9 cellular contexts compared by ENCODE assay signal in genomic region chr14:100236873-100237272, GRCh38. TPM values are rescaled to one million over a fixed set of nuclear protein-coding genes. Genes with fewer than 3 reads are reported as not detected.
DNase-seq lines count a peak whose midpoint lies in the region; ATAC-seq, FAIRE-seq and TF ChIP-seq lines count a peak whose summit lies in the region.
"Had no signal": no experiment of that assay in that cellular context is flagged by ENCODE, and none has a peak within 500 bp of the region (broad histone marks: within the 10 kb centered on the region; RNA-seq: fewer than 3 reads in every experiment).

No MANE protein-coding gene starts in this region.

- H3K4me1 ChIP-seq in OCI-LY1 (ENCODE audit: insufficient read depth, low read length, severe bottlenecking) (peaks cover 26% of the 10 kb centered on the region), endothelial cell of umbilical vein (ENCODE audit: control insufficient read depth, extremely low read depth, insufficient read depth, low read length) (peaks cover 19% of the 10 kb centered on the region), psoas muscle (peaks cover 29% of the 10 kb centered on the region)

- FAIRE-seq in endothelial cell of umbilical vein (lab: Jason Lieb, UNC), result no peak

- POLR2A ChIA-PET in endothelial cell of umbilical vein (lab: Charles Lee), result interaction anchor here (0.8 kb wide), 1 partner anchor 22 kb away, joined by 3 read pairs; no protein-coding TSS in a partner anchor

- H3K27ac ChIP-seq in OCI-LY1 (ENCODE audit: low read depth, low read length, poor library complexity, severe bottlenecking) (no peak overlapping the region), endothelial cell of umbilical vein (ENCODE audit: insufficient read depth, low read depth, low read length) (no peak overlapping the region), psoas muscle (peak overlapping the region; percentile 100)

- no peaks in the 10 kb centered on the region for H3K9me1 ChIP-seq in endothelial cell of umbilical vein (replicated peaks; ENCODE audit: control insufficient read depth, extremely low read depth, insufficient read depth, low read length)

- H3K4me2 ChIP-seq in OCI-LY1 (ENCODE audit: low read length) (peak overlapping the region; percentile 73), endothelial cell of umbilical vein (ENCODE audit: insufficient read depth, low read length) (peak overlapping the region; percentile 96)

- no TSS peak for BruUV-seq in endothelial cell of umbilical vein (replicated peaks; lab: Mats Ljungman, UMichigan)

- ATAC-seq in psoas muscle (no peak), HG03571 (IDR thresholded peaks at IDR 0.05; ENCODE audit: unreplicated experiment) (no peak), HG02610 (IDR thresholded peaks at IDR 0.05; ENCODE audit: unreplicated experiment) (no peak)

- TF ChIP-seq CTCF in GM12865 (IDR thresholded peaks at IDR 0.05; ENCODE audit: insufficient read depth, low read depth, low read length, missing control alignments), result no peak
- no peak for TF ChIP-seq CTCF in OCI-LY1 (IDR thresholded peaks at IDR 0.05; ENCODE audit: low read length)
- TF ChIP-seq CTCF in endothelial cell of umbilical vein (IDR thresholded peaks at IDR 0.05; ENCODE audit: extremely low read depth in 1 of 2, insufficient read depth in 1 of 2, low read depth in 1 of 2, low read length in 2 of 2), result no peak
- no peak for TF ChIP-seq CTCF in psoas muscle (IDR thresholded peaks at IDR 0.05)

- H3K27me3 ChIP-seq in OCI-LY1 (ENCODE audit: insufficient read depth, low read length), result no peaks in the 10 kb centered on the region
- no peaks in the 10 kb centered on the region for H3K27me3 ChIP-seq in endothelial cell of umbilical vein (ENCODE audit: control insufficient read depth in 2 of 2, insufficient read depth in 2 of 2, low read length in 2 of 2)
- no peaks in the 10 kb centered on the region for H3K27me3 ChIP-seq in psoas muscle (ENCODE audit: insufficient read depth in 3 of 3, low read length in 2 of 3)

- DNase-seq in GM12865 (ENCODE audit: low read depth), result no peak
- DNase-seq in endothelial cell of umbilical vein (ENCODE audit: low read depth, low spot score), result no peak
- no peak for DNase-seq in psoas muscle
- DNase-seq in SW 1271 (lab: John Stamatoyannopoulos, UW), result no peak
- DNase-seq: dermis blood vessel endothelial cell, NCI-H526 treated with DMSO at 0.1 percent for 48 hours had no signal

- H3F3A ChIP-seq in OCI-LY1 (ENCODE audit: insufficient read depth, low read length), result no peaks in the 10 kb centered on the region

- H3K79me2 ChIP-seq in OCI-LY1 (ENCODE audit: insufficient read depth, low read length), result peaks cover 65% of the 10 kb centered on the region
- peaks cover 80% of the 10 kb centered on the region for H3K79me2 ChIP-seq in endothelial cell of umbilical vein (ENCODE audit: control insufficient read depth, insufficient read depth, low read length)

- H3K36me3 ChIP-seq in OCI-LY1 (ENCODE audit: insufficient read depth, low read length) (peaks cover 39% of the 10 kb centered on the region), endothelial cell of umbilical vein (ENCODE audit: control insufficient read depth in 2 of 2, extremely low read depth in 1 of 2, insufficient read depth in 2 of 2, low read length in 2 of 2) (no peaks in the 10 kb centered on the region), psoas muscle (ENCODE audit: insufficient read depth in 1 of 2, low read depth in 1 of 2) (no peaks in the 10 kb centered on the region)

- H4K20me1 ChIP-seq in OCI-LY1 (ENCODE audit: insufficient read depth, low read length), result no peaks in the 10 kb centered on the region
- H4K20me1 ChIP-seq in endothelial cell of umbilical vein (replicated peaks; ENCODE audit: control insufficient read depth, extremely low read depth, insufficient read depth, low read length), result peaks cover 9% of the 10 kb centered on the region

- TF ChIP-seq POLR2A in endothelial cell of umbilical vein (IDR thresholded peaks at IDR 0.05; ENCODE audit: low read depth, low read length), result no peak

- intact Hi-C loops in endothelial cell of umbilical vein (cut with micrococcal nuclease) (loop anchor here (5.0 kb wide), 2 partner anchors 95 to 265 kb away; no protein-coding TSS in a partner anchor), psoas muscle (cut with DNase I) (loop anchor here in 1 of 2 donors (5.0 kb wide), 1 partner anchor 70 kb away; the partner anchor contains the start of gene SLC25A29)

- H3K4me3 ChIP-seq in GM12865 (ENCODE audit: low read depth, low read length) (peak overlapping the region; percentile 54), OCI-LY1 (ENCODE audit: low read depth, low read length, poor library complexity, severe bottlenecking) (peak overlapping the region; percentile 78), endothelial cell of umbilical vein (replicated peaks in 1 of 3; ENCODE audit: insufficient read depth in 1 of 3, low read depth in 1 of 3, low read length in 3 of 3) (peak overlapping the region in 1 of 3 experiments; percentile 100), psoas muscle (peak overlapping the region; percentile 99)

- H3K9me2 ChIP-seq in OCI-LY1 (ENCODE audit: low read depth, low read length), result no peaks in the 10 kb centered on the region

- H3K9me3 ChIP-seq in OCI-LY1 (ENCODE audit: low read length), result no peaks in the 10 kb centered on the region
- H3K9me3 ChIP-seq in endothelial cell of umbilical vein (replicated peaks; ENCODE audit: control insufficient read depth, insufficient read depth, low read length), result no peaks in the 10 kb centered on the region
- H3K9me3 ChIP-seq in psoas muscle, result no peaks in the 10 kb centered on the region

- H3K9ac ChIP-seq in OCI-LY1 (ENCODE audit: low read length) (peak overlapping the region; percentile 91), endothelial cell of umbilical vein (replicated peaks; ENCODE audit: extremely low read depth, insufficient read depth, low read length) (peak overlapping the region; percentile 97)

- CTCF ChIA-PET in endothelial cell of umbilical vein (lab: Charles Lee), result interaction anchor here (0.8 to 1.2 kb wide), 4 partner anchors 13 to 42 kb away, joined by 3 read pairs; no protein-coding TSS in a partner anchor

- H2AFZ ChIP-seq in OCI-LY1 (ENCODE audit: low read length) (no peak overlapping the region), endothelial cell of umbilical vein (ENCODE audit: low read depth, low read length) (no peak overlapping the region)

- dilution Hi-C loops in endothelial cell of umbilical vein (cut with MboI; ENCODE audit: extremely low pct_ligation_motif_present, low sequenced_read_pairs), result no loop called here

TF ChIP-seq in endothelial cell of umbilical vein, 7 proteins besides CTCF, POLR2A, EP300 and RAD21:
- TF ChIP-seq FOS (IDR thresholded peaks at IDR 0.05; ENCODE audit: borderline replicate concordance, insufficient read depth, low read length), result no peak
- no peak for TF ChIP-seq GATA2 (IDR thresholded peaks at IDR 0.05; ENCODE audit: insufficient read depth, insufficient read length, low read depth, low read length)
- no peak for TF ChIP-seq MYC (IDR thresholded peaks at IDR 0.05; ENCODE audit: low read depth, low read length)
- no peak for TF ChIP-seq JUN (IDR thresholded peaks at IDR 0.05; ENCODE audit: borderline replicate concordance, insufficient read depth, insufficient read length, low read depth)
- TF ChIP-seq MAX (IDR thresholded peaks at IDR 0.05; ENCODE audit: insufficient read depth, insufficient read length), result no peak
- TF ChIP-seq EZH2 (IDR thresholded peaks at IDR 0.05; ENCODE audit: borderline replicate concordance, low read depth, low read length, severe bottlenecking), result no peak
- TF ChIP-seq POLR2AphosphoS5 (IDR thresholded peaks at IDR 0.05; ENCODE audit: insufficient read depth, low read depth, low read length), result no peak

RNA-seq across cellular contexts. Expression of gene YY1, which starts 2.1 kb away (rescaled TPM):
- total RNA-seq in endothelial cell of umbilical vein (71.0 and 78.6 TPM in 2 replicates), psoas muscle (10 to 100 TPM; 44.6 to 58.4 (median 53.3) TPM)
- polyA plus RNA-seq in endothelial cell of umbilical vein (18.6 and 23.5 TPM in 2 replicates), psoas muscle (10 to 100 TPM; 23.8 to 44.3 (median 34.7) TPM)
- polyA plus RNA-seq in endothelial cell of umbilical vein (2011; cell fraction: cytosol; rRNA removed), result 24.3 and 27.6 TPM in 2 replicates
- polyA plus RNA-seq in endothelial cell of umbilical vein (2011; cell fraction: nucleus; rRNA removed), result 36.4 and 39.8 TPM in 2 replicates
- polyA plus RNA-seq in endothelial cell of umbilical vein (2012), result 42.9 and 57.4 TPM in 2 replicates
- polyA minus RNA-seq in endothelial cell of umbilical vein, result 27.8 and 31.4 TPM in 2 replicates
- polyA minus RNA-seq in endothelial cell of umbilical vein (2011; cell fraction: cytosol; rRNA and poly(A)+ RNA removed), result 33.1 TPM
- 22.2 and 27.0 TPM in 2 replicates for polyA minus RNA-seq in endothelial cell of umbilical vein (2011; cell fraction: nucleus; rRNA and poly(A)+ RNA removed)
